Comparison of ENCODE assay signal across 11 cellular contexts in the genomic region with DNA sequence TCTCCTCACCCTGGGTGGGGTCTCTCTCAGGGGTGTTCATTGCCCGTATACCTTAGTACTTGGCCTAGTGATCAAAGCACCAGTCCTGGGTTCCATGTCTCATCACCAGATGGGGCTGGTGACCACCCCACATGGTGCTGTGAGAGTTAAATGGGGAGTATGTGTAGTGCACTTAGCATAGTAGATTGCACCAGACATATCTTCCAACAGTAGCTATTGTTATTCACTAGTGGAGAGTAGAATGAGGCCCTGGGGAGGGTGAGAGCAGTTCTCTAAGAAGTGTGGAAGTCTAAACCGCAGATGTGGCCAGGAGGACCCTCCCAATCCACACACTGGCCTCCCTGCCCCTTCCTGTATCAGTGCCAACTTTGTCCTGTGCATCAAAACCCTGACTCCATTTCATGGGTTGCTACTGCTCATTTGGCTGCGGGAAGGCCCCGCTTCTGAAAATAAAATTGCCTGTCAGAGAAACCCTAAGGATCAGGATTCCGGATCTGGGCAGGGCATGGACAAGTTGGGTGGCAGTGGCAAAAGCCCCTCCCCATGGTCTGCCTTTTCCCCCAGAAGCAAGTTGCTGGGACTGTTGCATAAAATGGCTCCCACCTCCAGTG. TPM values are rescaled to one million over a fixed set of nuclear protein-coding genes. Genes with fewer than 3 reads are reported as not detected.
A peak's percentile ranks its signal among the peaks of the same experiment; 100 is the strongest.
DNase-seq lines count a peak whose midpoint lies in the region; ATAC-seq and TF ChIP-seq lines count a peak whose summit lies in the region.
"Had no signal": no experiment of that assay in that cellular context is flagged by ENCODE, and none has a peak within 500 bp of the region (broad histone marks: within the 10 kb centered on the region; RNA-seq: fewer than 3 reads in every experiment).

No MANE protein-coding gene starts in this region.

- H3K36me3 ChIP-seq in heart right ventricle, result peaks cover 0 to 17% (median 0%) of the 10 kb centered on the region in 9 donors
- no peaks in the 10 kb centered on the region for H3K36me3 ChIP-seq in mesendoderm (ENCODE audit: control insufficient read depth, insufficient read depth, low read length)
- no peaks in the 10 kb centered on the region for H3K36me3 ChIP-seq in uterus
- no peaks in the 10 kb centered on the region; the same call in 1 of the 2 replicates for H3K36me3 ChIP-seq in MM.1S (replicated peaks; ENCODE audit: insufficient read depth, low read length)

- intact Hi-C loops in heart right ventricle (cut with DNase I), result loop anchor here in 2 of 10 donors (2.0 kb wide), 2 partner anchors 22 to 26 kb away; no protein-coding TSS in a partner anchor
- intact Hi-C loops in left ventricle myocardium superior (cut with micrococcal nuclease), result no loop called here
- intact Hi-C loops in uterus (cut with DNase I; ENCODE audit: low total_unique reads), result no loop called here

- 58 to 68% methylated on average over 5 of the region's 5 CpGs for WGBS in heart right ventricle, 2 donors
- no CpG with 5 or more reads among the region's 5 CpGs for WGBS in mesendoderm (ENCODE audit: extremely low coverage, insufficient coverage, low lambda C conversion rate)

- H2AK5ac ChIP-seq in mesendoderm (ENCODE audit: low read length), result no peak overlapping the region

- H3K4me3 ChIP-seq in heart right ventricle (peak overlapping the region in 6 of 10 donors; percentile 7 to 99 (median 52)), mesendoderm (ENCODE audit: low read length) (no peak overlapping the region), uterus (no peak overlapping the region), MM.1S (ENCODE audit: low read length) (no peak overlapping the region)

- no peaks in the 10 kb centered on the region for H4K20me1 ChIP-seq in MM.1S (ENCODE audit: insufficient read depth, low read length)

- DNase-seq in heart right ventricle (no peak), left ventricle myocardium superior (no peak), caudate nucleus (lab: John Stamatoyannopoulos, UW) (no peak), mesendoderm (no peak), uterus (no peak), MM.1S (no peak)
- DNase-seq: activated CD8-positive, alpha-beta memory T cell treated with anti-CD3 and anti-CD28 coated beads for 24 hours; cerebellar nuclear complex had no signal

- peak overlapping the region; percentile 52 for H3K56ac ChIP-seq in mesendoderm (ENCODE audit: low read length)

- H4K8ac ChIP-seq in mesendoderm (ENCODE audit: low read depth, low read length), result no peak overlapping the region

- H3K9ac ChIP-seq in mesendoderm (ENCODE audit: low read length) (peak overlapping the region; percentile 14), MM.1S (ENCODE audit: low read length) (no peak overlapping the region)

- H3K27ac ChIP-seq in heart right ventricle (peak overlapping the region; percentile 55 to 99 (median 92)), caudate nucleus (ENCODE audit: low read depth, low read length) (peak overlapping the region; percentile 38), mesendoderm (ENCODE audit: low read depth, low read length) (no peak overlapping the region), uterus (peak overlapping the region; percentile 95 to 97), MM.1S (ENCODE audit: low read length) (no peak overlapping the region)

- TF ChIP-seq CTCF in heart right ventricle (IDR thresholded peaks at IDR 0.05) (peak in 2 of 9 donors; percentile 5 to 25), uterus (IDR thresholded peaks at IDR 0.05) (peak in 1 of 4 experiments; percentile 6), MM.1S (IDR thresholded peaks at IDR 0.05; ENCODE audit: low read length) (no peak; the same call in 1 of the 2 replicates)

- H3K4ac ChIP-seq in mesendoderm (ENCODE audit: low read depth, low read length), result peak overlapping the region; percentile 44

- no peak overlapping the region for H2BK120ac ChIP-seq in mesendoderm (ENCODE audit: low read depth, low read length)

- peaks cover 21% of the 10 kb centered on the region for H3K79me2 ChIP-seq in mesendoderm (ENCODE audit: control insufficient read depth, insufficient read depth, low read length)
- peaks cover 92% of the 10 kb centered on the region for H3K79me2 ChIP-seq in MM.1S (ENCODE audit: low read length)

- H3F3A ChIP-seq in MM.1S (ENCODE audit: insufficient read depth, low read length), result peaks cover 5% of the 10 kb centered on the region; the same call in 1 of the 2 replicates

- H3K27me3 ChIP-seq in heart right ventricle (peaks cover 0 to 25% (median 0%) of the 10 kb centered on the region in 7 donors), mesendoderm (ENCODE audit: insufficient read depth, low read length, poor library complexity) (no peaks in the 10 kb centered on the region), uterus (no peaks in the 10 kb centered on the region), MM.1S (replicated peaks; ENCODE audit: insufficient read depth, low read length) (no peaks in the 10 kb centered on the region)

- TF ChIP-seq POLR2A in uterus (IDR thresholded peaks at IDR 0.05), result no peak

- no peak overlapping the region for H3K18ac ChIP-seq in mesendoderm (ENCODE audit: low read length)

- no peaks in the 10 kb centered on the region for H3K9me2 ChIP-seq in MM.1S (replicated peaks; ENCODE audit: insufficient read depth, low read length)

- peak overlapping the region; percentile 1 for H2BK5ac ChIP-seq in mesendoderm (ENCODE audit: low read length)

- no peak overlapping the region for H3K4me2 ChIP-seq in mesendoderm (ENCODE audit: low read length)
- H3K4me2 ChIP-seq in MM.1S (ENCODE audit: low read depth, low read length), result no peak overlapping the region

- no peak overlapping the region for H2AFZ ChIP-seq in MM.1S (ENCODE audit: low read length)

- H3K9me3 ChIP-seq in heart right ventricle (no peaks in the 10 kb centered on the region), uterus (no peaks in the 10 kb centered on the region), MM.1S (replicated peaks; ENCODE audit: insufficient read depth, low read length) (no peaks in the 10 kb centered on the region)

- ATAC-seq in heart right ventricle (peak in 3 of 8 donors; percentile 3 to 8 (median 7)), left ventricle myocardium superior (no peak), GM18867 (IDR thresholded peaks at IDR 0.05; ENCODE audit: unreplicated experiment) (no peak), GM18517 (IDR thresholded peaks at IDR 0.05; ENCODE audit: unreplicated experiment) (no peak)
- ATAC-seq: left lobe of liver had no signal

- peaks cover 8% of the 10 kb centered on the region for H3K79me1 ChIP-seq in mesendoderm (ENCODE audit: low read length)

- H2BK15ac ChIP-seq in mesendoderm (replicated peaks; ENCODE audit: low read depth), result no peak overlapping the region

- no peak overlapping the region for H3K23ac ChIP-seq in mesendoderm (ENCODE audit: low read length)

- H4K5ac ChIP-seq in mesendoderm (ENCODE audit: low read length), result no peak overlapping the region

- H3K4me1 ChIP-seq in heart right ventricle, result peaks cover 22 to 97% (median 64%) of the 10 kb centered on the region in 9 donors
- H3K4me1 ChIP-seq in mesendoderm (ENCODE audit: control insufficient read depth, low read depth, low read length), result peaks cover 11% of the 10 kb centered on the region
- H3K4me1 ChIP-seq in uterus, result peaks cover 22 to 41% of the 10 kb centered on the region in 2 donors
- H3K4me1 ChIP-seq in MM.1S (ENCODE audit: low read length), result peaks cover 32% of the 10 kb centered on the region

RNA-seq across cellular contexts. Expression of a gene that starts 4.4 kb away (rescaled TPM):
- total RNA-seq in heart right ventricle, result 10 to 100 TPM; 24.8 to 70.4 (median 52.8) TPM
- 100 to 1,000 TPM in 1 of 2 donors, 10 to 100 TPM in 1; 52.3 to 109 TPM for polyA plus RNA-seq in heart right ventricle
- total RNA-seq in left ventricle myocardium superior, result 39.2 TPM
- 228 TPM for polyA plus RNA-seq in mesendoderm (2013, experiment 1 of 2)
- 229 TPM for polyA plus RNA-seq in mesendoderm (2013, experiment 2 of 2)
- total RNA-seq in uterus, result 100 to 1,000 TPM; 161 to 275 (median 207) TPM

Comparison
In these comparisons a context has a peak if more than half of its experiments do, and no peak if none do; other contexts are left out.
1. H3K27ac ChIP-seq: peak in heart right ventricle (10 of 10), caudate nucleus (single experiment) and uterus (2 of 2); none in mesendoderm (single experiment) and MM.1S (single experiment).
2. H3K4me3 ChIP-seq: peak in heart right ventricle (6 of 10); none in mesendoderm (single experiment), uterus (0 of 2) and MM.1S (single experiment).